ENCODE assay signal across 9 cellular contexts in genomic region chr1:145058184-145058583, GRCh38. TPM values are rescaled to one million over a fixed set of nuclear protein-coding genes. Genes with fewer than 3 reads are reported as not detected.
DNase-seq lines count a peak whose midpoint lies in the region; ATAC-seq and TF ChIP-seq lines count a peak whose summit lies in the region.
"Not testable (repeated sequence)": the region's sequence is repeated elsewhere in the genome, so short reads cannot be mapped to it uniquely, and the experiment has no call there.
"Had no signal": no experiment of that assay in that cellular context is flagged by ENCODE, and none has a peak within 500 bp of the region (broad histone marks: within the 10 kb centered on the region; RNA-seq: fewer than 3 reads in every experiment).

No MANE protein-coding gene starts in this region.

- not testable (repeated sequence) for H3K27me3 ChIP-seq in MM.1S (replicated peaks; ENCODE audit: insufficient read depth, low read length)

- intact Hi-C loops in Right ventricle myocardium superior (cut with DNase I): not testable (repeated sequence)

- not testable (repeated sequence) for H3K9me2 ChIP-seq in MM.1S (replicated peaks; ENCODE audit: insufficient read depth, low read length)

- H3K79me2 ChIP-seq in MM.1S (ENCODE audit: low read length): not testable (repeated sequence)

- H3K4me3 ChIP-seq in MM.1S (ENCODE audit: low read length): not testable (repeated sequence)

- H3F3A ChIP-seq in MM.1S (ENCODE audit: insufficient read depth, low read length): not testable (repeated sequence)

- not testable (repeated sequence) for H3K4me1 Mint-ChIP-seq in stimulated activated effector memory CD8-positive, alpha-beta T cell treated with anti-CD3 and anti-CD28 coated beads, Interleukin-12 subunit alpha, Interleukin-12 subunit beta, amount 100 ng/mL, for 72 hours

- not testable (repeated sequence) for H4K20me1 ChIP-seq in MM.1S (ENCODE audit: insufficient read depth, low read length)

- H3K4me3 Mint-ChIP-seq in stimulated activated effector memory CD8-positive, alpha-beta T cell treated with anti-CD3 and anti-CD28 coated beads, Interleukin-12 subunit alpha, Interleukin-12 subunit beta, amount 100 ng/mL, for 72 hours: not testable (repeated sequence)

- ATAC-seq in GM18499 (IDR thresholded peaks at IDR 0.05; ENCODE audit: insufficient read depth, unreplicated experiment) (peak; percentile 36), GM19351 (IDR thresholded peaks at IDR 0.05; ENCODE audit: unreplicated experiment) (peak; percentile 47), GM21619 (IDR thresholded peaks at IDR 0.05; ENCODE audit: unreplicated experiment) (peak; percentile 39), HG02852 (IDR thresholded peaks at IDR 0.05; ENCODE audit: unreplicated experiment) (peak; percentile 39), HG03175 (IDR thresholded peaks at IDR 0.05; ENCODE audit: unreplicated experiment) (peak; percentile 63), Right ventricle myocardium superior (ENCODE audit: poor library complexity) (peak; percentile 44)
- peak; percentile 65 for ATAC-seq in stimulated activated effector memory CD8-positive, alpha-beta T cell treated with anti-CD3 and anti-CD28 coated beads, Interleukin-12 subunit alpha, Interleukin-12 subunit beta, amount 100 ng/mL, for 72 hours

- H3K27ac Mint-ChIP-seq in stimulated activated effector memory CD8-positive, alpha-beta T cell treated with anti-CD3 and anti-CD28 coated beads, Interleukin-12 subunit alpha, Interleukin-12 subunit beta, amount 100 ng/mL, for 72 hours: not testable (repeated sequence)

- not testable (repeated sequence) for H3K9me3 ChIP-seq in MM.1S (replicated peaks; ENCODE audit: insufficient read depth, low read length)

- not testable (repeated sequence) for H3K9ac ChIP-seq in MM.1S (ENCODE audit: low read length)

- not testable (repeated sequence) for H3K9me3 Mint-ChIP-seq in stimulated activated effector memory CD8-positive, alpha-beta T cell treated with anti-CD3 and anti-CD28 coated beads, Interleukin-12 subunit alpha, Interleukin-12 subunit beta, amount 100 ng/mL, for 72 hours

- not testable (repeated sequence) for H3K36me3 ChIP-seq in MM.1S (replicated peaks; ENCODE audit: insufficient read depth, low read length)

- not testable (repeated sequence) for DNase-seq in MM.1S; Right ventricle myocardium superior; stimulated activated effector memory CD8-positive, alpha-beta T cell treated with anti-CD3 and anti-CD28 coated beads, Interleukin-12 subunit alpha, Interleukin-12 subunit beta, amount 100 ng/mL, for 72 hours (ENCODE audit: low spot score in 2 of 2)

- not testable (repeated sequence) for H3K4me2 ChIP-seq in MM.1S (ENCODE audit: low read depth, low read length)

- not testable (repeated sequence) for H2AFZ ChIP-seq in MM.1S (ENCODE audit: low read length)

- H3K36me3 Mint-ChIP-seq in stimulated activated effector memory CD8-positive, alpha-beta T cell treated with anti-CD3 and anti-CD28 coated beads, Interleukin-12 subunit alpha, Interleukin-12 subunit beta, amount 100 ng/mL, for 72 hours: not testable (repeated sequence)

- not testable (repeated sequence) for TF ChIP-seq CTCF in MM.1S (IDR thresholded peaks at IDR 0.05; ENCODE audit: low read length)

- H3K4me1 ChIP-seq in MM.1S (ENCODE audit: low read length): not testable (repeated sequence)

- peak overlapping the region; percentile 43; the same call in 1 of the 2 replicates for H3K27ac ChIP-seq in MM.1S (ENCODE audit: low read length)

RNA-seq across cellular contexts. Expression of gene SRGAP2B, which starts 36.9 kb away (rescaled TPM):
- 9.9 TPM for total RNA-seq in Right ventricle myocardium superior

RNA-seq across cellular contexts. Expression of gene FAM72D, which starts 37.6 kb away (rescaled TPM):
- 0.32 TPM for total RNA-seq in Right ventricle myocardium superior
- total RNA-seq: bronchial epithelial cell had no signal
